ENCODE assay signal across 12 cellular contexts in genomic region chr2:42045956-42046748, GRCh38. TPM values are rescaled to one million over a fixed set of nuclear protein-coding genes. Genes with fewer than 3 reads are reported as not detected.
DNase-seq lines count a peak whose midpoint lies in the region; ATAC-seq and TF ChIP-seq lines count a peak whose summit lies in the region.
"Had no signal": no experiment of that assay in that cellular context is flagged by ENCODE, and none has a peak within 500 bp of the region (broad histone marks: within the 10 kb centered on the region; RNA-seq: fewer than 3 reads in every experiment).

No MANE protein-coding gene starts in this region.

- peak overlapping the region; percentile 62 to 94 (median 82) for H3K27ac ChIP-seq in Peyer's patch
- peak overlapping the region; percentile 84 for H3K27ac ChIP-seq in iPS-20b (ENCODE audit: low read length)
- peak overlapping the region; percentile 75 for H3K27ac ChIP-seq in temporal lobe (ENCODE audit: low read depth, low read length)
- H3K27ac ChIP-seq: SK-N-MC had no signal

- no peak for ATAC-seq in GM18498 (IDR thresholded peaks at IDR 0.05; ENCODE audit: unreplicated experiment)

- TF ChIP-seq CTCF in Peyer's patch (IDR thresholded peaks at IDR 0.05), result no peak

- no peaks in the 10 kb centered on the region for H3K9me3 ChIP-seq in Peyer's patch
- H3K9me3 ChIP-seq in iPS-20b (ENCODE audit: insufficient read depth, low read depth, low read length), result no peaks in the 10 kb centered on the region

- H3K9ac ChIP-seq in iPS-20b (ENCODE audit: low read depth, low read length), result peak overlapping the region; percentile 69; the same call in 1 of the 2 replicates

- no peaks in the 10 kb centered on the region for H3K27me3 ChIP-seq in Peyer's patch
- peaks cover 30% of the 10 kb centered on the region for H3K27me3 ChIP-seq in iPS-20b (ENCODE audit: insufficient read depth, low read length)

- H3K27ac Mint-ChIP-seq in T-helper 2 cell treated with Interferon-gamma antibody and Interleukin-4, amounts not matched to agents 5 μg/mL and 100 μg/mL, for 36 hours, result no peak overlapping the region
- H3K27ac Mint-ChIP-seq: activated naive CD8-positive, alpha-beta T cell treated with anti-CD3 and anti-CD28 coated beads, Interleukin-2, amount 10 ng/mL, durations not matched to agents 7 days and 5 days had no signal

- peaks cover 0 to 15% (median 4%) of the 10 kb centered on the region in 4 donors for H3K4me1 ChIP-seq in Peyer's patch
- peaks cover 34% of the 10 kb centered on the region for H3K4me1 ChIP-seq in iPS-20b (ENCODE audit: insufficient read depth, low read length)

- no peaks in the 10 kb centered on the region for H3K9me3 Mint-ChIP-seq in T-helper 2 cell treated with Interferon-gamma antibody and Interleukin-4, amounts not matched to agents 5 μg/mL and 100 μg/mL, for 36 hours
- H3K9me3 Mint-ChIP-seq: activated naive CD8-positive, alpha-beta T cell treated with anti-CD3 and anti-CD28 coated beads, Interleukin-2, amount 10 ng/mL, durations not matched to agents 7 days and 5 days had no signal

- H3K27me3 Mint-ChIP-seq in T-helper 2 cell treated with Interferon-gamma antibody and Interleukin-4, amounts not matched to agents 5 μg/mL and 100 μg/mL, for 36 hours (ENCODE audit: low read depth), result peaks cover 70% of the 10 kb centered on the region

- no peaks in the 10 kb centered on the region for H3K36me3 Mint-ChIP-seq in T-helper 2 cell treated with Interferon-gamma antibody and Interleukin-4, amounts not matched to agents 5 μg/mL and 100 μg/mL, for 36 hours (ENCODE audit: low read depth)
- H3K36me3 Mint-ChIP-seq: activated naive CD8-positive, alpha-beta T cell treated with anti-CD3 and anti-CD28 coated beads, Interleukin-2, amount 10 ng/mL, durations not matched to agents 7 days and 5 days had no signal

- H3K4me3 ChIP-seq in Peyer's patch, result no peak overlapping the region
- H3K4me3 ChIP-seq in iPS-20b (ENCODE audit: low read length), result peak overlapping the region; percentile 88; the same call in 1 of the 2 replicates

- H3K4me1 Mint-ChIP-seq in T-helper 2 cell treated with Interferon-gamma antibody and Interleukin-4, amounts not matched to agents 5 μg/mL and 100 μg/mL, for 36 hours (ENCODE audit: low read depth), result peaks cover 3% of the 10 kb centered on the region
- H3K4me1 Mint-ChIP-seq: activated naive CD8-positive, alpha-beta T cell treated with anti-CD3 and anti-CD28 coated beads, Interleukin-2, amount 10 ng/mL, durations not matched to agents 7 days and 5 days had no signal

- H3K36me3 ChIP-seq in Peyer's patch (no peaks in the 10 kb centered on the region), iPS-20b (ENCODE audit: insufficient read depth, low read depth, low read length) (peaks cover 4% of the 10 kb centered on the region)

- H3K4me3 Mint-ChIP-seq in T-helper 2 cell treated with Interferon-gamma antibody and Interleukin-4, amounts not matched to agents 5 μg/mL and 100 μg/mL, for 36 hours, result peak overlapping the region; percentile 18

- no peak for TF ChIP-seq POLR2A in Peyer's patch (IDR thresholded peaks at IDR 0.05)

- no peak for DNase-seq in T-helper 2 cell treated with Interferon-gamma antibody and Interleukin-4, amounts not matched to agents 5 μg/mL and 100 μg/mL, for 36 hours (ENCODE audit: low spot score)
- no peak for DNase-seq in T-helper 2 cell
- peak in 1 of 3 donors; percentile 45 for DNase-seq in Peyer's patch
- DNase-seq in T-helper 9 cell, result no peak
- no peak for DNase-seq in effector CD8-positive, alpha-beta T cell (lab: John Stamatoyannopoulos, UW)
- DNase-seq: ACHN; activated naive CD8-positive, alpha-beta T cell treated with anti-CD3 and anti-CD28 coated beads, Interleukin-2, amount 10 ng/mL, durations not matched to agents 7 days and 5 days; stimulated activated CD4-positive, alpha-beta T cell treated with anti-CD3 and anti-CD28 coated beads, Interleukin-2, amount 100 ng/mL, for 48 hours had no signal

RNA-seq across cellular contexts. Expression of gene PKDCC, which starts 1.7 kb away (rescaled TPM):
- 100 to 1,000 TPM; 113 to 210 (median 157) TPM for total RNA-seq in Peyer's patch
- total RNA-seq in temporal lobe, result 9.6 TPM
- total RNA-seq: activated naive CD8-positive, alpha-beta T cell treated with anti-CD3 and anti-CD28 coated beads, Interleukin-2, amount 10 ng/mL, durations not matched to agents 7 days and 5 days had no signal

Comparison
In these comparisons a context has a peak if more than half of its experiments do, and no peak if none do; other contexts are left out.
1. RNA of gene PKDCC, which starts 1.7 kb away (total RNA-seq): 113 to 210 TPM in Peyer's patch; 9.6 TPM in temporal lobe (single experiment); every median in the first group is over 10 times any median in the second.
2. Peak in every context shown above with its lines, with median percentiles within 50 percentile points of each other: H3K27ac ChIP-seq.